In the genomic region with DNA sequence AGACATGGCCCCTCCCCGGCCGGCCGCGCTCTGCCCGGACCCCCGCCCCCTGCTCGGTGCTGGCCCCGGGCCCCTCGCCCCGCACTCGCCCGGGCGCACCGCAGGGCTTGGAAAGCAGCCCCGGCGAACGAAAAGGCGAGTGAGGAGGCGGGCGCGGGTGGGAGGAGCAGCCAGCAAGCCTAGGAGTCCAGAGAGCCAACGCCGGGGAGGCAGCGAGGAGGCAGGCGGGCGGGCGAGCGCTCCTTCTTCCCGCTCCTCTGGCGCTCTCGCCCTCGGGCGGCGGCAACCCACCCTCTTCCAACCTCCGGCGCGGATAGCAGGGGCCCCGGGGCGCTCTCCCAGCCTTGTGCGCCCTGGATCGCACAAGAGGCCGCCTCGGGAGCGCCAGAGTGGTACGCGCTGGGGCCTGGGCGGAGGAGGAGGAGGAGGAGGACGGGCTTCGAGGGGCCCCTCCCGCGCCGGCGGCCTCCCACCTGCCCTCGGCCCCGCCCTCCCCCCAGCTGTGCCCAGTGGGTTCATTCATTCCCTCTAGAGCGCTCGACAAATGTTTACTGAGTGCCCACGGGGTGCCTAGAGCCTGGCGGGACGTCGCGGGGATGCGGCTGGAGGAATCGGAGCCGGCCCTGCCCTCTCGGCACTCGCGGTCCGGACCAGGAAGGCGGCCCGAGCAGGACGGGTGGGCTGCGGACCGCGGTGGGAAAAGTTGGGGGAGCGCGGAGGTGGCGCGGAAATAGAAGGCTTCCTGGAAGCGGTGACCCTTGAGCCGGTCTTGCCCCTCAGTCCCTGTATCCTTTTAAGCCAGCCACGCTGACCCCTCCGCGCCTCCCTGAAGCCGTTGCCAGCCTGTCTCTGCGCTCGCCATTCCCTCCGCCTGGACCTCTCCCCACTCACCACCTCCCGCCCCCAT, we compare ENCODE assay signal across 9 cellular contexts. TPM values are rescaled to one million over a fixed set of nuclear protein-coding genes. Genes with fewer than 3 reads are reported as not detected.
DNase-seq lines count a peak whose midpoint lies in the region; ATAC-seq, FAIRE-seq and TF ChIP-seq lines count a peak whose summit lies in the region.
"Had no signal": no experiment of that assay in that cellular context is flagged by ENCODE, and none has a peak within 500 bp of the region (broad histone marks: within the 10 kb centered on the region; RNA-seq: fewer than 3 reads in every experiment).

A gene (minus strand): TSS at position 391 of the 907 bp plus-strand sequence. CDS start 519 bp downstream, outside the sequence.

- no peaks in the 10 kb centered on the region for H3K79me2 ChIP-seq in mesendoderm (ENCODE audit: control insufficient read depth, insufficient read depth, low read length)

- no peak within 1 kb of the TSS for H3K18ac ChIP-seq in IMR-90 (ENCODE audit: low read depth, low read length)
- peak within 1 kb of the TSS; percentile 82 for H3K18ac ChIP-seq in mesendoderm (ENCODE audit: low read length)

- POLR2A ChIA-PET in IMR-90 (lab: Charles Lee; ENCODE audit: unreplicated experiment), result no interaction called here

- TF ChIP-seq CTCF in IMR-90 (conservative IDR thresholded peaks at IDR 0.05; ENCODE audit: low read depth, low read length) (no peak), coronary artery (IDR thresholded peaks at IDR 0.05) (no peak)

- intact Hi-C loops in IMR-90 (cut with micrococcal nuclease), result no loop called here

- peak; percentile 38 for DNase-seq in A172 (ENCODE audit: low spot score)
- DNase-seq in IMR-90, result no peak
- DNase-seq in coronary artery (ENCODE audit: low spot score), result no peak
- peak; percentile 61 for DNase-seq in mesendoderm
- DNase-seq in small intestine, result no peak
- DNase-seq in stimulated activated CD4-positive, alpha-beta T cell treated with anti-CD3 and anti-CD28 coated beads, Interleukin-4, amount 100 ng/mL, for 24 hours, result no peak
- DNase-seq in COLO829 (ENCODE audit: low spot score), result no peak
- DNase-seq: EL had no signal

- H3K4ac ChIP-seq in IMR-90 (ENCODE audit: low read depth, low read length) (no peak within 1 kb of the TSS), mesendoderm (ENCODE audit: low read depth, low read length) (no peak within 1 kb of the TSS)

- H3K23ac ChIP-seq in IMR-90 (ENCODE audit: low read depth, low read length), result no peak within 1 kb of the TSS
- peak within 1 kb of the TSS; percentile 83 for H3K23ac ChIP-seq in mesendoderm (ENCODE audit: low read length)

- H3K4me3 ChIP-seq in IMR-90 (ENCODE audit: insufficient read depth, low read depth, low read length) (no peak within 1 kb of the TSS), coronary artery (peak within 1 kb of the TSS; percentile 57), mesendoderm (ENCODE audit: low read length) (peak within 1 kb of the TSS; percentile 27), small intestine (ENCODE audit: low read depth in 1 of 2, low read length in 2 of 2) (no peak within 1 kb of the TSS)

- no peak for TF ChIP-seq RAD21 in IMR-90 (IDR thresholded peaks at IDR 0.05; ENCODE audit: low read length)

- H3K9me3 ChIP-seq in IMR-90 (ENCODE audit: control insufficient read depth, insufficient read depth, low read length) (no peaks in the 10 kb centered on the region), small intestine (ENCODE audit: control insufficient read depth, low read depth) (no peaks in the 10 kb centered on the region)

- H4K20me1 ChIP-seq in IMR-90 (ENCODE audit: insufficient read depth, low read length), result no peaks in the 10 kb centered on the region

- no peak within 1 kb of the TSS for H4K5ac ChIP-seq in IMR-90 (ENCODE audit: low read depth, low read length)
- no peak within 1 kb of the TSS for H4K5ac ChIP-seq in mesendoderm (ENCODE audit: low read length)

- BruUV-seq in IMR-90 (replicated peaks; lab: Mats Ljungman, UMichigan), result no TSS peak

- H2AFZ ChIP-seq in IMR-90 (replicated peaks; ENCODE audit: low read length, poor library complexity), result peak within 1 kb of the TSS; percentile 43

- H3K4me1 ChIP-seq in IMR-90 (ENCODE audit: control insufficient read depth, insufficient read depth, low read length), result no peaks in the 10 kb centered on the region
- peaks cover 4% of the 10 kb centered on the region for H3K4me1 ChIP-seq in mesendoderm (ENCODE audit: control insufficient read depth, low read depth, low read length)
- no peaks in the 10 kb centered on the region for H3K4me1 ChIP-seq in small intestine (ENCODE audit: control insufficient read depth in 2 of 2, insufficient read depth in 1 of 2, low read depth in 1 of 2, low read length in 1 of 2)

- H2BK5ac ChIP-seq in IMR-90 (ENCODE audit: low read depth, low read length, poor library complexity, severe bottlenecking) (no peak within 1 kb of the TSS), mesendoderm (ENCODE audit: low read length) (no peak within 1 kb of the TSS)

- H3K56ac ChIP-seq in IMR-90 (ENCODE audit: extremely low read depth, insufficient read depth, low read length) (no peak within 1 kb of the TSS), mesendoderm (ENCODE audit: low read length) (peak within 1 kb of the TSS; percentile 77)

- 1% methylated on average over 22 of the region's 89 CpGs; no CpG with 5 or more reads in 1 of the 2 experiments for WGBS in IMR-90 (ENCODE audit: extremely low coverage in 2 of 2, insufficient read length in 1 of 2), 2 experiments
- WGBS in mesendoderm (ENCODE audit: extremely low coverage, insufficient coverage, low lambda C conversion rate), result no CpG with 5 or more reads among the region's 89 CpGs
- 2 to 5% (median 2%) methylated on average over 63 to 89 of the region's 89 CpGs for WGBS in small intestine, 3 donors

- H2AK5ac ChIP-seq in IMR-90 (ENCODE audit: low read depth, low read length) (no peak within 1 kb of the TSS), mesendoderm (ENCODE audit: low read length) (no peak within 1 kb of the TSS)

- H2BK120ac ChIP-seq in IMR-90 (ENCODE audit: low read depth, low read length) (no peak within 1 kb of the TSS), mesendoderm (ENCODE audit: low read depth, low read length) (no peak within 1 kb of the TSS)

- H4K91ac ChIP-seq in IMR-90 (ENCODE audit: insufficient read depth, low read depth, low read length), result no peak within 1 kb of the TSS

- dilution Hi-C loops in IMR-90 (cut with HindIII; ENCODE audit: low sequenced_read_pairs, unreplicated experiment), result no loop called here

- H3K27me3 ChIP-seq in IMR-90 (ENCODE audit: control insufficient read depth, insufficient read depth, low read length) (peaks cover 57% of the 10 kb centered on the region), mesendoderm (ENCODE audit: insufficient read depth, low read length, poor library complexity) (peaks cover 7% of the 10 kb centered on the region), small intestine (ENCODE audit: control insufficient read depth in 2 of 2, insufficient read depth in 2 of 2, low read length in 2 of 2) (peaks cover 17 to 19% of the 10 kb centered on the region in 2 donors)

- H4K8ac ChIP-seq in IMR-90 (ENCODE audit: low read depth in 2 of 2, low read length in 2 of 2) (no peak within 1 kb of the TSS), mesendoderm (ENCODE audit: low read depth, low read length) (no peak within 1 kb of the TSS)

- H3K27ac ChIP-seq in IMR-90 (ENCODE audit: insufficient read depth, low read length), result no peak within 1 kb of the TSS
- no peak within 1 kb of the TSS for H3K27ac ChIP-seq in coronary artery
- no peak within 1 kb of the TSS for H3K27ac ChIP-seq in mesendoderm (ENCODE audit: low read depth, low read length)
- no peak within 1 kb of the TSS for H3K27ac ChIP-seq in small intestine (ENCODE audit: low read depth in 1 of 2, low read length in 1 of 2)

- H3K36me3 ChIP-seq in IMR-90 (ENCODE audit: control insufficient read depth, insufficient read depth, low read length) (no peaks in the 10 kb centered on the region), mesendoderm (ENCODE audit: control insufficient read depth, insufficient read depth, low read length) (no peaks in the 10 kb centered on the region), small intestine (ENCODE audit: control insufficient read depth in 2 of 2, insufficient read depth in 2 of 2, low read length in 2 of 2) (no peaks in the 10 kb centered on the region)

- H2BK15ac ChIP-seq in IMR-90 (ENCODE audit: low read depth, low read length) (no peak within 1 kb of the TSS), mesendoderm (replicated peaks; ENCODE audit: low read depth) (no peak within 1 kb of the TSS)

- H3K14ac ChIP-seq in IMR-90 (replicated peaks; ENCODE audit: low read depth, low read length), result no peak within 1 kb of the TSS

- no peak for FAIRE-seq in small intestine (lab: Jason Lieb, UNC)

- no peaks in the 10 kb centered on the region for H3K79me1 ChIP-seq in IMR-90 (ENCODE audit: low read depth in 1 of 2, low read length in 2 of 2)
- H3K79me1 ChIP-seq in mesendoderm (ENCODE audit: low read length), result no peaks in the 10 kb centered on the region

- TF ChIP-seq POLR2A in IMR-90 (IDR thresholded peaks at IDR 0.05; ENCODE audit: low read depth, low read length), result no peak

- H3K9ac ChIP-seq in IMR-90 (ENCODE audit: low read depth, low read length) (no peak within 1 kb of the TSS), mesendoderm (ENCODE audit: low read length) (peak within 1 kb of the TSS; percentile 61)

- H3K4me2 ChIP-seq in IMR-90 (ENCODE audit: low read depth, low read length) (no peak within 1 kb of the TSS), mesendoderm (ENCODE audit: low read length) (peak within 1 kb of the TSS; percentile 83)

- in situ Hi-C loops in IMR-90 (cut with MboI; ENCODE audit: low sequenced_read_pairs), result no loop called here

- H3K9me1 ChIP-seq in IMR-90 (ENCODE audit: insufficient read depth, low read length), result no peaks in the 10 kb centered on the region

- ATAC-seq in IMR-90 (ENCODE audit: low read depth) (no peak), GM18870 (IDR thresholded peaks at IDR 0.05; ENCODE audit: unreplicated experiment) (no peak)

- H2BK20ac ChIP-seq in IMR-90 (ENCODE audit: low read depth, low read length), result no peak within 1 kb of the TSS

- CTCF ChIA-PET in IMR-90 (lab: Yijun Ruan, JAX), result no interaction called here

- no peak within 1 kb of the TSS for H2AK9ac ChIP-seq in IMR-90 (replicated peaks; ENCODE audit: low read depth, low read length, poor library complexity)

TF ChIP-seq in IMR-90, 13 proteins besides CTCF, POLR2A, EP300 and RAD21 (continues in another document):
- TF ChIP-seq, protein P1, sequence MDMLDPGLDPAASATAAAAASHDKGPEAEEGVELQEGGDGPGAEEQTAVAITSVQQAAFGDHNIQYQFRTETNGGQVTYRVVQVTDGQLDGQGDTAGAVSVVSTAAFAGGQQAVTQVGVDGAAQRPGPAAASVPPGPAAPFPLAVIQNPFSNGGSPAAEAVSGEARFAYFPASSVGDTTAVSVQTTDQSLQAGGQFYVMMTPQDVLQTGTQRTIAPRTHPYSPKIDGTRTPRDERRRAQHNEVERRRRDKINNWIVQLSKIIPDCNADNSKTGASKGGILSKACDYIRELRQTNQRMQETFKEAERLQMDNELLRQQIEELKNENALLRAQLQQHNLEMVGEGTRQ (IDR thresholded peaks at IDR 0.05; ENCODE audit: low read depth, low read length), result no peak
- no peak for TF ChIP-seq FOS (IDR thresholded peaks at IDR 0.05; ENCODE audit: low read depth, low read length)

RNA-seq across cellular contexts. Expression of the gene that starts here (rescaled TPM):
- total RNA-seq in A172 (2014; rRNA removed; shearing (Covaris generic)), result 7.8 and 10.2 TPM in 2 replicates
- not detected in 2 replicates for total RNA-seq in IMR-90 (2012; rRNA removed)
- polyA plus RNA-seq in IMR-90 (2012; rRNA removed) (not detected in 2 replicates), small intestine (under 1 TPM in 1 of 3 donors, not detected in 2; 0.92 TPM)
- not detected in 2 replicates for polyA plus RNA-seq in IMR-90 (2012; cell fraction: cytosol; rRNA removed)
- polyA plus RNA-seq in IMR-90 (2012; cell fraction: nucleus; rRNA removed; ENCODE audit: low replicate concordance), result not detected in 2 replicates
- 6.6 TPM for polyA plus RNA-seq in mesendoderm (2013, experiment 1 of 2)
- 6.4 TPM for polyA plus RNA-seq in mesendoderm (2013, experiment 2 of 2)

Comparison
In these comparisons a context has a peak if more than half of its experiments do, and no peak if none do; other contexts are left out.
1. DNase-seq: peak in A172 (single experiment) and mesendoderm (single experiment); none in IMR-90 (single experiment), coronary artery (single experiment), small intestine (single experiment), stimulated activated CD4-positive, alpha-beta T cell treated with anti-CD3 and anti-CD28 coated beads, Interleukin-4, amount 100 ng/mL, for 24 hours (single experiment) and COLO829 (single experiment).
2. H3K4me3 ChIP-seq: peak in coronary artery (single experiment) and mesendoderm (single experiment); none in IMR-90 (single experiment) and small intestine (0 of 2).